Comparison of ENCODE assay signal across 12 cellular contexts in the genomic region with DNA sequence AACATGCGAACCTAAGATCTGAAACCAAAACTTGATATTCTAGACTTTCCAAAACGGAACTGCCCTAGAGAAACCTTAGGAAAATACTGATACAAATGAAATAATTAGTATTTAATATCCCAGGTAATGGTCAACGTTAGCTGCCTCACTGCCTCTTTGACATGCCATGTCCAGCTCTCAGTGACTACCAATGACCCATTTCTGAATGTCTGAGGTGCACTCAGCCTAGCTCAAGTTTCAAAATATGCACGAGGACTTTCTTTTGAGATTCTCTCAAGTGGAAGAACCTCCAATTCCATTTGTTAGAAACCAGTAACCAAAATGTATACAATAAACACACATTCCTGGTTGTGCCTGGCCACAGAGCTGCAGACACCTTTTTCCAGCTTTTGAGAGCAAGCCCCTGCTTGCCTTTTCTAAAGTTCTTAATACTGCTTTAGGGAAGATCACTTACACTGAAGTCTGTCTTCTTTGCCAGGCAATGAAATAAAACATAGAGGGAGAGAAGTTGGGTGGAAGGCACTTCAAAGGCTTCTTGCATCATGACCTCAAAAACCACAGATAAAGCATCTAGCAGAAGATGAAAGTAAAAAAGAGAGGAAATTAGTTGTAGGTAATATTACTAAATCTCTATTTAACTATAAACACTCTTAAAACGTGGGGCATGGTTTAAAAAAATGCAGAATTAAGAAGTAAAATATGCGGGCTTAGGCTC.
DNase-seq lines count a peak whose midpoint lies in the region; ATAC-seq, FAIRE-seq and TF ChIP-seq lines count a peak whose summit lies in the region.
"Had no signal": no experiment of that assay in that cellular context is flagged by ENCODE, and none has a peak within 500 bp of the region (broad histone marks: within the 10 kb centered on the region; RNA-seq: fewer than 3 reads in every experiment).

No MANE protein-coding gene starts in this region.

- H3K79me2 ChIP-seq in keratinocyte (ENCODE audit: control insufficient read depth, insufficient read depth, low read length), result no peaks in the 10 kb centered on the region

- no peak overlapping the region for H3K9ac ChIP-seq in keratinocyte (ENCODE audit: control insufficient read depth, extremely low read depth, insufficient read depth, low read length)

- H3K4me1 Mint-ChIP-seq in T-helper 1 cell treated with Interleukin-12 subunit alpha and Interleukin-12 subunit beta and Interleukin-4 antibody, amounts not matched to agents 30 μg/mL and 1 μg/mL, for 36 hours (ENCODE audit: low read depth), result peaks cover 33% of the 10 kb centered on the region

- H3K36me3 ChIP-seq in keratinocyte (ENCODE audit: control insufficient read depth in 2 of 2, extremely low read depth in 1 of 2, insufficient read depth in 2 of 2, low read length in 2 of 2), result peaks cover 4 to 12% of the 10 kb centered on the region in 2 experiments

- no peak overlapping the region for H3K4me3 ChIP-seq in keratinocyte (ENCODE audit: control insufficient read depth in 2 of 3, extremely low read depth in 1 of 3, insufficient read depth in 2 of 3, low read depth in 1 of 3, low read length in 3 of 3)
- H3K4me3 ChIP-seq: SJSA1 had no signal

- no peak overlapping the region for H3K27ac ChIP-seq in keratinocyte (ENCODE audit: control insufficient read depth, insufficient read depth, low read length)
- H3K27ac ChIP-seq: SJSA1 had no signal

- no peak for TF ChIP-seq CTCF in keratinocyte (optimal IDR thresholded peaks at IDR 0.05 in 1 of 3, IDR thresholded peaks at IDR 0.05 in 1 of 3, conservative IDR thresholded peaks at IDR 0.05 in 1 of 3; ENCODE audit: extremely low read depth in 1 of 3, insufficient read depth in 2 of 3, low read length in 3 of 3)

- no peak overlapping the region for H3K4me3 Mint-ChIP-seq in T-helper 1 cell treated with Interleukin-12 subunit alpha and Interleukin-12 subunit beta and Interleukin-4 antibody, amounts not matched to agents 30 μg/mL and 1 μg/mL, for 36 hours
- H3K4me3 Mint-ChIP-seq: activated T-helper 1 cell treated with anti-CD3 and anti-CD28 coated beads, Interleukin-12 subunit alpha, Interleukin-12 subunit beta, Interleukin-2, Interleukin-4 antibody, amounts not matched to agents 30 ng/mL and 10 ng/mL and 1 ng/mL, durations not matched to agents 14 hours and 24 hours and 36 hours had no signal

- DNase-seq in GF-D8 (lab: John Stamatoyannopoulos, UW) (peak; percentile 87), keratinocyte (ENCODE audit: low read depth, low spot score) (no peak), mesenteric fat pad (ENCODE audit: low spot score) (no peak), AG08396 (ENCODE audit: low spot score) (no peak), HK-2 (ENCODE audit: unreplicated experiment) (no peak)
- DNase-seq: effector CD8-positive, alpha-beta T cell; MM.1S had no signal

- peak; percentile 48 for ATAC-seq in HG03354 (IDR thresholded peaks at IDR 0.05; ENCODE audit: poor library complexity, severe bottlenecking, unreplicated experiment)
- no peak for ATAC-seq in HG03460 (IDR thresholded peaks at IDR 0.05; ENCODE audit: unreplicated experiment)

- H4K20me1 ChIP-seq in keratinocyte (ENCODE audit: control insufficient read depth, extremely low read depth, insufficient read depth, low read length), result no peaks in the 10 kb centered on the region

- peak overlapping the region; percentile 57 for H3K4me2 ChIP-seq in keratinocyte (ENCODE audit: control insufficient read depth, extremely low read depth, insufficient read depth, low read depth, low read length)

- H3K36me3 Mint-ChIP-seq in T-helper 1 cell treated with Interleukin-12 subunit alpha and Interleukin-12 subunit beta and Interleukin-4 antibody, amounts not matched to agents 30 μg/mL and 1 μg/mL, for 36 hours (ENCODE audit: low read depth), result peaks cover 50% of the 10 kb centered on the region

- dilution Hi-C loops in keratinocyte (cut with MboI; ENCODE audit: extremely low pct_ligation_motif_present, low sequenced_read_pairs), result no loop called here

- H3K9me1 ChIP-seq in keratinocyte (ENCODE audit: control insufficient read depth, extremely low read depth, insufficient read depth, low read length), result peaks cover 4% of the 10 kb centered on the region

- no peaks in the 10 kb centered on the region for H3K27me3 ChIP-seq in keratinocyte (ENCODE audit: control insufficient read depth, extremely low read depth, insufficient read depth, low read length)
- H3K27me3 ChIP-seq: SJSA1 had no signal

- FAIRE-seq in keratinocyte (lab: Jason Lieb, UNC), result peak; percentile 71

- H2AFZ ChIP-seq in keratinocyte (ENCODE audit: control insufficient read depth, low read length), result no peak overlapping the region

- H3K9me3 ChIP-seq in keratinocyte (ENCODE audit: control insufficient read depth, low read depth, low read length), result no peaks in the 10 kb centered on the region
- H3K9me3 ChIP-seq: SJSA1 had no signal

- no peaks in the 10 kb centered on the region for H3K9me3 Mint-ChIP-seq in T-helper 1 cell treated with Interleukin-12 subunit alpha and Interleukin-12 subunit beta and Interleukin-4 antibody, amounts not matched to agents 30 μg/mL and 1 μg/mL, for 36 hours
- H3K9me3 Mint-ChIP-seq: activated T-helper 1 cell treated with anti-CD3 and anti-CD28 coated beads, Interleukin-12 subunit alpha, Interleukin-12 subunit beta, Interleukin-2, Interleukin-4 antibody, amounts not matched to agents 30 ng/mL and 10 ng/mL and 1 ng/mL, durations not matched to agents 14 hours and 24 hours and 36 hours had no signal

- H3K27me3 Mint-ChIP-seq in T-helper 1 cell treated with Interleukin-12 subunit alpha and Interleukin-12 subunit beta and Interleukin-4 antibody, amounts not matched to agents 30 μg/mL and 1 μg/mL, for 36 hours (ENCODE audit: low read depth), result peaks cover 25% of the 10 kb centered on the region

- peak overlapping the region; percentile 1 for H3K27ac Mint-ChIP-seq in T-helper 1 cell treated with Interleukin-12 subunit alpha and Interleukin-12 subunit beta and Interleukin-4 antibody, amounts not matched to agents 30 μg/mL and 1 μg/mL, for 36 hours
- H3K27ac Mint-ChIP-seq: activated T-helper 1 cell treated with anti-CD3 and anti-CD28 coated beads, Interleukin-12 subunit alpha, Interleukin-12 subunit beta, Interleukin-2, Interleukin-4 antibody, amounts not matched to agents 30 ng/mL and 10 ng/mL and 1 ng/mL, durations not matched to agents 14 hours and 24 hours and 36 hours had no signal

- peaks cover 38% of the 10 kb centered on the region for H3K4me1 ChIP-seq in keratinocyte (ENCODE audit: control insufficient read depth, extremely low read depth, insufficient read depth, low read length)
